ENCODE assay signal across 22 cellular contexts in the genomic region with DNA sequence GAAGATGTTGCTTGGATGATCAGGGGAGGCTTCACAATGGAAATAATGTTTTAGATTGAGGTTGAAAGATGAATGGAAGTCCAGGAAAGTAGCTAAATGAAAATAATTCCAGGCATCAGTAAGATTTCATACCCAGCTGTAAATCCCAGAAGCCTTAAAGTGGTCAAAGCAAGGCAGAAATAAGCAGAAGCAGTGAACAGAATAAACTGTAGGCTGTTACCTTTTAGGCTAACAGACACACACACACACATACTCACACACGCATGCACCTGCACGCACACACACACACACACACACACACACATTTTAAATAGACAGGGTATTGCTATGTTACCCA.
"Had no signal": no experiment of that assay in that cellular context is flagged by ENCODE, and none has a peak within 500 bp of the region (broad histone marks: within the 10 kb centered on the region; RNA-seq: fewer than 3 reads in every experiment).

No MANE protein-coding gene starts in this region.

- H3K27ac ChIP-seq: adrenal gland, coronary artery, epithelial cell of prostate, left lung, neutrophil, ovary, prostate gland, tibial nerve had no signal

- H3K4me3 ChIP-seq: adrenal gland, coronary artery, left lung, ovary, prostate gland, tibial nerve had no signal

- H3K27ac Mint-ChIP-seq: activated naive CD8-positive, alpha-beta T cell; activated T-helper 2 cell treated with anti-CD3 and anti-CD28 coated beads, Interferon-gamma antibody, Interleukin-2, Interleukin-4, amounts not matched to agents 10 μg/mL and 5 μg/mL and 100 μg/mL, durations not matched to agents 14 hours and 24 hours and 36 hours; natural killer cell treated with Interleukin-12 subunit alpha and Interleukin-12 subunit beta and Interleukin-15 and Interleukin-18, amount 100 ng/mL, for 72 hours; stimulated activated naive CD8-positive, alpha-beta T cell treated with anti-CD3 and anti-CD28 coated beads, Interleukin-15, amount 100 ng/mL, for 72 hours had no signal

- ATAC-seq: activated T-cell treated with anti-CD3 and anti-CD28 coated beads, Interleukin-2, amount 50 U/mL, for 4 hours; natural killer cell treated with Interleukin-12 subunit alpha and Interleukin-12 subunit beta and Interleukin-15 and Interleukin-18, amount 100 ng/mL, for 72 hours; right cardiac atrium; stimulated activated naive CD8-positive, alpha-beta T cell treated with anti-CD3 and anti-CD28 coated beads, Interleukin-15, amount 100 ng/mL, for 72 hours had no signal

- H3K36me3 Mint-ChIP-seq: natural killer cell treated with Interleukin-12 subunit alpha and Interleukin-12 subunit beta and Interleukin-15 and Interleukin-18, amount 100 ng/mL, for 72 hours had no signal

- H3K36me3 ChIP-seq: adrenal gland, left lung, neutrophil, ovary, prostate gland, tibial nerve had no signal

- H3K4me1 Mint-ChIP-seq: stimulated activated naive CD8-positive, alpha-beta T cell treated with anti-CD3 and anti-CD28 coated beads, Interleukin-15, amount 100 ng/mL, for 72 hours had no signal

- H3K27me3 Mint-ChIP-seq: activated naive CD8-positive, alpha-beta T cell; natural killer cell treated with Interleukin-12 subunit alpha and Interleukin-12 subunit beta and Interleukin-15 and Interleukin-18, amount 100 ng/mL, for 72 hours; stimulated activated naive CD8-positive, alpha-beta T cell treated with anti-CD3 and anti-CD28 coated beads, Interleukin-15, amount 100 ng/mL, for 72 hours had no signal

- H3K27me3 ChIP-seq: adrenal gland, left lung, neutrophil, ovary, tibial nerve had no signal

- H3K9me3 Mint-ChIP-seq: activated T-helper 2 cell treated with anti-CD3 and anti-CD28 coated beads, Interferon-gamma antibody, Interleukin-2, Interleukin-4, amounts not matched to agents 10 μg/mL and 5 μg/mL and 100 μg/mL, durations not matched to agents 14 hours and 24 hours and 36 hours; natural killer cell treated with Interleukin-12 subunit alpha and Interleukin-12 subunit beta and Interleukin-15 and Interleukin-18, amount 100 ng/mL, for 72 hours had no signal

- H3K4me1 ChIP-seq: prostate gland, tibial nerve had no signal

- H3K4me3 Mint-ChIP-seq: activated naive CD8-positive, alpha-beta T cell; activated T-cell treated with anti-CD3 and anti-CD28 coated beads, Interleukin-2, amount 50 U/mL, for 4 hours; natural killer cell treated with Interleukin-12 subunit alpha and Interleukin-12 subunit beta and Interleukin-15 and Interleukin-18, amount 100 ng/mL, for 72 hours; stimulated activated naive CD8-positive, alpha-beta T cell treated with anti-CD3 and anti-CD28 coated beads, Interleukin-15, amount 100 ng/mL, for 72 hours had no signal

- DNase-seq: activated CD4-positive, alpha-beta T cell treated with anti-CD3 and anti-CD28 coated beads for 1 hour; activated CD8-positive, alpha-beta memory T cell treated with anti-CD3 and anti-CD28 coated beads for 24 hours; activated CD8-positive, alpha-beta memory T cell treated with anti-CD3 and anti-CD28 coated beads, Interleukin-2, amount 50 U/mL, for 4 hours; activated naive CD4-positive, alpha-beta T cell; activated T-cell treated with anti-CD3 and anti-CD28 coated beads, Interleukin-2, amount 50 U/mL, for 4 hours; cerebellar nuclear complex; kidney; left lung; ovary; right cardiac atrium; stimulated activated CD4-positive, alpha-beta T cell treated with anti-CD3 and anti-CD28 coated beads, Interleukin-1b, Interleukin-23, amount 100 ng/mL, for 48 hours; stimulated activated naive CD8-positive, alpha-beta T cell treated with anti-CD3 and anti-CD28 coated beads, Interleukin-15, amount 100 ng/mL, for 72 hours; T-helper 1 cell had no signal

- H3K9me3 ChIP-seq: adrenal gland, left lung, neutrophil, ovary, prostate gland had no signal
